Comparison of ENCODE assay signal across 8 cellular contexts in genomic region chr17:42107597-42108576, GRCh38. TPM values are rescaled to one million over a fixed set of nuclear protein-coding genes. Genes with fewer than 3 reads are reported as not detected.
DNase-seq lines count a peak whose midpoint lies in the region; ATAC-seq and TF ChIP-seq lines count a peak whose summit lies in the region.

No MANE protein-coding gene starts in this region.

- BruUV-seq in MCF 10A (replicated peaks; lab: Mats Ljungman, UMichigan): no TSS peak

- intact Hi-C loops in MCF 10A (cut with micrococcal nuclease) (no loop called here), breast epithelium (cut with DNase I; ENCODE audit: low total_unique reads) (loop anchor here (10.0 kb wide), 1 partner anchor 143 kb away; the partner anchor contains the start of gene CNP), ovary (cut with DNase I) (no loop called here), thyroid gland (cut with DNase I) (no loop called here)

- no peaks in the 10 kb centered on the region for H3K9me3 ChIP-seq in breast epithelium
- H3K9me3 ChIP-seq in ovary: no peaks in the 10 kb centered on the region
- no peaks in the 10 kb centered on the region for H3K9me3 ChIP-seq in thyroid gland

- H3K4me3 Mint-ChIP-seq in MCF 10A (ENCODE audit: unreplicated experiment): no peak overlapping the region

- H3K27me3 Mint-ChIP-seq in MCF 10A (ENCODE audit: insufficient read depth, unreplicated experiment): no peaks in the 10 kb centered on the region

- no peaks in the 10 kb centered on the region for H3K9me3 Mint-ChIP-seq in MCF 10A (ENCODE audit: unreplicated experiment)

- H3K4me1 ChIP-seq in breast epithelium (peaks cover 2 to 5% of the 10 kb centered on the region in 2 donors), ovary (ENCODE audit: insufficient read depth) (peaks cover 10% of the 10 kb centered on the region), thyroid gland (peaks cover 11 to 16% of the 10 kb centered on the region in 2 donors)

- DNase-seq in MCF 10A (ENCODE audit: unreplicated experiment) (peak; percentile 68), breast epithelium (ENCODE audit: low spot score in 2 of 2) (no peak), NOMO-1 treated with dmso at 0.1 percent for 144 hours (lab: John Stamatoyannopoulos, UW; ENCODE audit: unreplicated experiment) (peak; percentile 66), fibroblast of pulmonary artery (ENCODE audit: low read depth) (peak; percentile 35), ovary (peak in 1 of 5 donors; percentile 60), thyroid gland (peak; percentile 72 to 74)
- DNase-seq in activated T-cell treated with anti-CD3 and anti-CD28 coated beads, Interleukin-2, amount 50 U/mL, for 1 hour: peak; percentile 97

- no peaks in the 10 kb centered on the region for H3K36me3 ChIP-seq in breast epithelium
- no peaks in the 10 kb centered on the region for H3K36me3 ChIP-seq in ovary
- H3K36me3 ChIP-seq in thyroid gland: no peaks in the 10 kb centered on the region

- no peak overlapping the region for H3K27ac Mint-ChIP-seq in MCF 10A (ENCODE audit: low read depth, unreplicated experiment)

- POLR2A ChIA-PET in MCF 10A (lab: Yijun Ruan, JAX): no interaction called here

- H3K27me3 ChIP-seq in breast epithelium (no peaks in the 10 kb centered on the region), ovary (no peaks in the 10 kb centered on the region), thyroid gland (no peaks in the 10 kb centered on the region)

- no peak overlapping the region for H3K27ac ChIP-seq in breast epithelium
- no peak overlapping the region for H3K27ac ChIP-seq in ovary
- H3K27ac ChIP-seq in thyroid gland: no peak overlapping the region

- 72 to 78% (median 74%) methylated on average over 42 to 51 of the region's 51 CpGs for WGBS in ovary, 3 donors
- WGBS in thyroid gland, 2 donors: 48 to 56% methylated on average over 42 to 43 of the region's 51 CpGs

- no peak for TF ChIP-seq EP300 in ovary (IDR thresholded peaks at IDR 0.05)

- H3K36me3 Mint-ChIP-seq in MCF 10A (ENCODE audit: insufficient read depth, unreplicated experiment): no peaks in the 10 kb centered on the region

- CTCF ChIA-PET in MCF 10A (lab: Yijun Ruan, JAX): interaction anchor here (1.0 to 1.3 kb wide), 3 partner anchors 41 to 84 kb away, joined by 3 to 5 read pairs (median 4); no protein-coding TSS in a partner anchor

- H3K4me3 ChIP-seq in breast epithelium (peak overlapping the region in 1 of 3 donors; percentile 36), fibroblast of pulmonary artery (replicated peaks; ENCODE audit: low read depth, low read length) (peak overlapping the region; percentile 17), ovary (peak overlapping the region; percentile 8), thyroid gland (replicated peaks in 1 of 3) (no peak overlapping the region)

- TF ChIP-seq POLR2A in breast epithelium (IDR thresholded peaks at IDR 0.05): no peak
- no peak for TF ChIP-seq POLR2A in ovary (IDR thresholded peaks at IDR 0.05)
- no peak for TF ChIP-seq POLR2A in thyroid gland (IDR thresholded peaks at IDR 0.05)

- no peaks in the 10 kb centered on the region for H3K4me1 Mint-ChIP-seq in MCF 10A (ENCODE audit: insufficient read depth, unreplicated experiment)

- peak; percentile 59 for ATAC-seq in HG03457 (IDR thresholded peaks at IDR 0.05; ENCODE audit: unreplicated experiment)

- TF ChIP-seq CTCF in MCF 10A (IDR thresholded peaks at IDR 0.05; ENCODE audit: unreplicated experiment) (no peak), breast epithelium (IDR thresholded peaks at IDR 0.05) (no peak), fibroblast of pulmonary artery (IDR thresholded peaks at IDR 0.05; ENCODE audit: low read length, missing control alignments) (no peak), ovary (IDR thresholded peaks at IDR 0.05) (no peak), thyroid gland (IDR thresholded peaks at IDR 0.05) (no peak)

RNA-seq across cellular contexts. Expression of gene DHX58, which starts 4.6 kb away (rescaled TPM):
- 2.8 and 4.2 TPM in 2 replicates for total RNA-seq in MCF 10A (2022)
- total RNA-seq in breast epithelium: 10 to 100 TPM; 13.1 to 22.8 (median 13.4) TPM
- 10 to 100 TPM in 6 of 7 donors, 1 to 10 TPM in 1; 8.6 to 24.6 (median 19.3) TPM for total RNA-seq in ovary
- 10 to 100 TPM; 10.3 to 22.2 TPM for polyA plus RNA-seq in ovary
- 10 to 100 TPM in 2 of 4 donors, 1 to 10 TPM in 2; 6.4 to 12.9 (median 9.7) TPM for total RNA-seq in thyroid gland

RNA-seq across cellular contexts. Expression of gene ZNF385C, which starts 9.6 kb away (rescaled TPM):
- total RNA-seq in MCF 10A (2022): 0.26 and 0.44 TPM in 2 replicates
- total RNA-seq in breast epithelium: 1 to 10 TPM in 1 of 3 donors, under 1 TPM in 2; 0.48 to 1.0 (median 0.66) TPM
- 1 to 10 TPM in 6 of 7 donors, under 1 TPM in 1; 0.36 to 2.0 (median 1.5) TPM for total RNA-seq in ovary
- 1 to 10 TPM; 1.8 to 3.0 TPM for polyA plus RNA-seq in ovary
- under 1 TPM in 2 of 4 donors, not detected in 2; 0.22 to 0.54 TPM for total RNA-seq in thyroid gland

RNA-seq across cellular contexts. Expression of gene KAT2A, which starts 13.3 kb away (rescaled TPM):
- total RNA-seq in MCF 10A (2022): 37.4 and 44.6 TPM in 2 replicates
- 10 to 100 TPM; 22.7 to 55.8 (median 54.4) TPM for total RNA-seq in breast epithelium
- 10 to 100 TPM; 38.6 to 66.4 (median 57.9) TPM for total RNA-seq in ovary
- polyA plus RNA-seq in ovary: 10 to 100 TPM; 27.1 to 77.5 TPM
- total RNA-seq in thyroid gland: 10 to 100 TPM; 14.2 to 37.9 (median 23.3) TPM

RNA-seq across cellular contexts. Expression of gene HSPB9, which starts 14.7 kb away (rescaled TPM):
- total RNA-seq in MCF 10A (2022): not detected in 2 replicates
- total RNA-seq in breast epithelium: under 1 TPM in 1 of 3 donors, not detected in 2; 0.48 TPM
- total RNA-seq in ovary: under 1 TPM; 0.15 to 0.95 (median 0.48) TPM
- polyA plus RNA-seq in ovary: under 1 TPM in 1 of 2 donors, not detected in 1; 0.46 TPM
- under 1 TPM in 1 of 4 donors, not detected in 3; 0.33 TPM for total RNA-seq in thyroid gland

RNA-seq across cellular contexts. Expression of gene RAB5C, which starts 46.9 kb away (rescaled TPM):
- 101 and 119 TPM in 2 replicates for total RNA-seq in MCF 10A (2022)
- 100 to 1,000 TPM; 114 to 146 (median 117) TPM for total RNA-seq in breast epithelium
- total RNA-seq in ovary: 100 to 1,000 TPM in 2 of 7 donors, 10 to 100 TPM in 5; 53.8 to 114 (median 94.3) TPM
- polyA plus RNA-seq in ovary: 100 to 1,000 TPM; 124 to 130 TPM
- total RNA-seq in thyroid gland: 100 to 1,000 TPM; 116 to 208 (median 147) TPM

Comparison
In these comparisons a context has a peak if more than half of its experiments do, and no peak if none do; other contexts are left out.
1. DNase-seq: peak in MCF 10A (single experiment), NOMO-1 treated with dmso at 0.1 percent for 144 hours (single experiment), activated T-cell treated with anti-CD3 and anti-CD28 coated beads, Interleukin-2, amount 50 U/mL, for 1 hour (single experiment), fibroblast of pulmonary artery (single experiment) and thyroid gland (2 of 2); none in breast epithelium (0 of 2).
2. H3K4me3 ChIP-seq: peak in fibroblast of pulmonary artery (single experiment) and ovary (single experiment); none in thyroid gland (0 of 3).